Comparison of ENCODE assay signal across 13 cellular contexts in genomic region chr5:76462097-76462702, GRCh38.
"Had no signal": no experiment of that assay in that cellular context is flagged by ENCODE, and none has a peak within 500 bp of the region (broad histone marks: within the 10 kb centered on the region; RNA-seq: fewer than 3 reads in every experiment).

No MANE protein-coding gene starts in this region.

- H3K27ac ChIP-seq: esophagus squamous epithelium, testis, tibial nerve had no signal

- H3K4me1 ChIP-seq: esophagus squamous epithelium, testis had no signal

- H3K4me3 ChIP-seq: esophagus squamous epithelium, testis, tibial nerve had no signal

- H3K4me1 Mint-ChIP-seq: nephron; stimulated activated naive B cell treated with anti-CD40 and anti-IgM and Interleukin-4, amounts not matched to agents 10 μg/mL and 1 μg/mL and 100 μg/mL, for 72 hours had no signal

- H3K27me3 ChIP-seq: esophagus squamous epithelium, testis, tibial nerve had no signal

- H3K27ac Mint-ChIP-seq: nephron; stimulated activated naive B cell treated with anti-CD40 and anti-IgM and Interleukin-4, amounts not matched to agents 10 μg/mL and 1 μg/mL and 100 μg/mL, for 72 hours; stimulated activated naive CD8-positive, alpha-beta T cell treated with anti-CD3 and anti-CD28 coated beads, Interleukin-15, amount 100 ng/mL, for 72 hours had no signal

- H3K4me3 Mint-ChIP-seq: nephron; stimulated activated naive B cell treated with anti-CD40 and anti-IgM and Interleukin-4, amounts not matched to agents 10 μg/mL and 1 μg/mL and 100 μg/mL, for 72 hours; stimulated activated naive CD8-positive, alpha-beta T cell treated with anti-CD3 and anti-CD28 coated beads, Interleukin-15, amount 100 ng/mL, for 72 hours had no signal

- H3K27me3 Mint-ChIP-seq: stimulated activated naive B cell treated with anti-CD40 and anti-IgM and Interleukin-4, amounts not matched to agents 10 μg/mL and 1 μg/mL and 100 μg/mL, for 72 hours; stimulated activated naive CD8-positive, alpha-beta T cell treated with anti-CD3 and anti-CD28 coated beads, Interleukin-15, amount 100 ng/mL, for 72 hours had no signal

- DNase-seq: effector memory CD4-positive, alpha-beta T cell; esophagus squamous epithelium; foreskin fibroblast; mammary epithelial cell; posterior cingulate gyrus; stimulated activated CD4-positive, alpha-beta T cell treated with anti-CD3 and anti-CD28 coated beads, Interleukin-2, amount 100 ng/mL, for 24 hours; stimulated activated CD4-positive, alpha-beta T cell treated with anti-CD3 and anti-CD28 coated beads, Interleukin-4, amount 100 ng/mL, for 4 hours; stimulated activated naive B cell treated with anti-CD40 and anti-IgM and Interleukin-4, amounts not matched to agents 10 μg/mL and 1 μg/mL and 100 μg/mL, for 72 hours; stimulated activated naive CD8-positive, alpha-beta T cell treated with anti-CD3 and anti-CD28 coated beads, Interleukin-15, amount 100 ng/mL, for 72 hours; testis had no signal

- ATAC-seq: sciatic nerve; stimulated activated naive B cell treated with anti-CD40 and anti-IgM and Interleukin-4, amounts not matched to agents 10 μg/mL and 1 μg/mL and 100 μg/mL, for 72 hours; stimulated activated naive CD8-positive, alpha-beta T cell treated with anti-CD3 and anti-CD28 coated beads, Interleukin-15, amount 100 ng/mL, for 72 hours had no signal

- H3K9me3 ChIP-seq: esophagus squamous epithelium, testis, tibial nerve had no signal

- H3K9me3 Mint-ChIP-seq: stimulated activated naive CD8-positive, alpha-beta T cell treated with anti-CD3 and anti-CD28 coated beads, Interleukin-15, amount 100 ng/mL, for 72 hours had no signal

- H3K36me3 ChIP-seq: esophagus squamous epithelium, tibial nerve had no signal
